ENCODE assay signal across 16 cellular contexts in the genomic region with DNA sequence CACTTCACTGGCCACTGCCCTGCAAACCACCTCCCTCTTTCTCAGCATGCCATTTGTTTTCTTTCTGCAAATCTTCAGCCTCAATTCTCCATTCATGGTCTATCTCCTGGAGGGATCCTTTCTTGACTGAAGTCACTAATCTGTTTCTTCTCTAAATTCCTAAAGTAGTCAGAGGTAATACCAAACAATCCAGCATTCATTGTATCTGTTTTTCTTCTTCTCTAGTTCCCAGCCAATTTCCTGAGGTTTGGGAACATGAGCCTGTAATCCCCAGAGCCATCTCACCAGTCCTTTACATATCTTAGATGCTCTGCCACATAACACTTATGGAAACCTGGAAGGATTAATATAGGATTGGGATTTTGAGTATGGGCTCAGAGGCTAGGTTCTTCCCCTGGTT.
DNase-seq lines count a peak whose midpoint lies in the region; ATAC-seq and TF ChIP-seq lines count a peak whose summit lies in the region.
"Had no signal": no experiment of that assay in that cellular context is flagged by ENCODE, and none has a peak within 500 bp of the region (broad histone marks: within the 10 kb centered on the region; RNA-seq: fewer than 3 reads in every experiment).

No MANE protein-coding gene starts in this region.

- peak overlapping the region; percentile 88 for H3K4me3 Mint-ChIP-seq in activated CD8-positive, alpha-beta memory T cell treated with anti-CD3 and anti-CD28 coated beads, Interleukin-2, amount 10 ng/mL, durations not matched to agents 7 days and 5 days
- H3K4me3 Mint-ChIP-seq in activated CD4-positive, alpha-beta memory T cell treated with anti-CD3 and anti-CD28 coated beads for 36 hours, result peak overlapping the region; percentile 95

- intact Hi-C loops in activated CD4-positive, alpha-beta memory T cell treated with anti-CD3 and anti-CD28 coated beads for 36 hours (cut with micrococcal nuclease), result loop anchor here (1.0 to 5.0 kb wide), 4 partner anchors 10 to 355 kb away; a partner anchor contains a TSS
- intact Hi-C loops in stomach (cut with DNase I; ENCODE audit: low total_unique reads), result no loop called here

- DNase-seq in activated CD8-positive, alpha-beta memory T cell treated with anti-CD3 and anti-CD28 coated beads, Interleukin-2, amount 10 ng/mL, durations not matched to agents 7 days and 5 days, result no peak
- DNase-seq in activated CD8-positive, alpha-beta memory T cell treated with anti-CD3 and anti-CD28 coated beads for 24 hours, result no peak
- no peak for DNase-seq in activated CD4-positive, alpha-beta memory T cell treated with anti-CD3 and anti-CD28 coated beads for 36 hours
- DNase-seq in epithelial cell of prostate (ENCODE audit: low read depth, low spot score), result no peak
- no peak for DNase-seq in stomach
- DNase-seq in inferior parietal cortex (ENCODE audit: extremely low spot score), result no peak
- no peak for DNase-seq in NCI-H1105 treated with DMSO at 0.1 percent for 48 hours (lab: John Stamatoyannopoulos, UW)
- DNase-seq: anterior cingulate cortex; dermis blood vessel endothelial cell; left ventricle myocardium inferior; NCI-H2029; NCI-H82; right cardiac atrium; stimulated activated naive CD4-positive, alpha-beta T cell had no signal

- H3K36me3 ChIP-seq in stomach, result peaks cover 0 to 15% (median 4%) of the 10 kb centered on the region in 4 donors
- H3K36me3 ChIP-seq: left ventricle myocardium inferior had no signal

- no peaks in the 10 kb centered on the region for H3K27me3 Mint-ChIP-seq in activated CD8-positive, alpha-beta memory T cell treated with anti-CD3 and anti-CD28 coated beads, Interleukin-2, amount 10 ng/mL, durations not matched to agents 7 days and 5 days
- no peaks in the 10 kb centered on the region for H3K27me3 Mint-ChIP-seq in activated CD4-positive, alpha-beta memory T cell treated with anti-CD3 and anti-CD28 coated beads for 36 hours

- no peaks in the 10 kb centered on the region for H3K9me3 ChIP-seq in stomach
- H3K9me3 ChIP-seq: left ventricle myocardium inferior had no signal

- peaks cover 73% of the 10 kb centered on the region for H3K4me1 Mint-ChIP-seq in activated CD8-positive, alpha-beta memory T cell treated with anti-CD3 and anti-CD28 coated beads, Interleukin-2, amount 10 ng/mL, durations not matched to agents 7 days and 5 days
- peaks cover 79% of the 10 kb centered on the region for H3K4me1 Mint-ChIP-seq in activated CD4-positive, alpha-beta memory T cell treated with anti-CD3 and anti-CD28 coated beads for 36 hours (ENCODE audit: low read depth)

- H3K27ac ChIP-seq in epithelial cell of prostate (peak overlapping the region; percentile 28), stomach (peak overlapping the region in 3 of 5 donors; percentile 33 to 56 (median 39))
- H3K27ac ChIP-seq: left ventricle myocardium inferior, RWPE1 had no signal

- CTCF ChIA-PET in activated CD8-positive, alpha-beta memory T cell treated with anti-CD3 and anti-CD28 coated beads, Interleukin-2, amount 10 ng/mL, durations not matched to agents 7 days and 5 days (lab: Charles Lee), result interaction anchor here (0.8 to 3.1 kb wide), 6 partner anchors 19 to 144 kb away, joined by 3 to 9 read pairs (median 4); no protein-coding TSS in a partner anchor
- CTCF ChIA-PET in activated CD4-positive, alpha-beta memory T cell treated with anti-CD3 and anti-CD28 coated beads for 36 hours (lab: Charles Lee), result interaction anchor here (1.5 to 2.4 kb wide), 2 partner anchors 10 to 28 kb away, joined by 6 to 10 read pairs; no protein-coding TSS in a partner anchor

- H3K36me3 Mint-ChIP-seq in activated CD8-positive, alpha-beta memory T cell treated with anti-CD3 and anti-CD28 coated beads, Interleukin-2, amount 10 ng/mL, durations not matched to agents 7 days and 5 days, result peaks cover 36% of the 10 kb centered on the region
- H3K36me3 Mint-ChIP-seq in activated CD4-positive, alpha-beta memory T cell treated with anti-CD3 and anti-CD28 coated beads for 36 hours, result peaks cover 48% of the 10 kb centered on the region

- no peaks in the 10 kb centered on the region for H3K9me3 Mint-ChIP-seq in activated CD8-positive, alpha-beta memory T cell treated with anti-CD3 and anti-CD28 coated beads, Interleukin-2, amount 10 ng/mL, durations not matched to agents 7 days and 5 days (ENCODE audit: low read depth)
- no peaks in the 10 kb centered on the region for H3K9me3 Mint-ChIP-seq in activated CD4-positive, alpha-beta memory T cell treated with anti-CD3 and anti-CD28 coated beads for 36 hours

- H3K27me3 ChIP-seq in stomach, result no peaks in the 10 kb centered on the region

- POLR2A ChIA-PET in activated CD4-positive, alpha-beta memory T cell treated with anti-CD3 and anti-CD28 coated beads for 36 hours (lab: Charles Lee), result interaction anchor here (1.0 to 5.0 kb wide), 6 partner anchors 9 to 46 kb away, joined by 3 to 26 read pairs (median 14); no protein-coding TSS in a partner anchor

- TF ChIP-seq CTCF in stomach (IDR thresholded peaks at IDR 0.05), result no peak

- ATAC-seq in activated CD8-positive, alpha-beta memory T cell treated with anti-CD3 and anti-CD28 coated beads, Interleukin-2, amount 10 ng/mL, durations not matched to agents 7 days and 5 days, result no peak
- ATAC-seq in HG02852 (IDR thresholded peaks at IDR 0.05; ENCODE audit: unreplicated experiment), result no peak
- ATAC-seq: right cardiac atrium had no signal

- H3K4me1 ChIP-seq in stomach, result peaks cover 18 to 50% (median 37%) of the 10 kb centered on the region in 4 donors

- peak overlapping the region; percentile 96 for H3K27ac Mint-ChIP-seq in activated CD8-positive, alpha-beta memory T cell treated with anti-CD3 and anti-CD28 coated beads, Interleukin-2, amount 10 ng/mL, durations not matched to agents 7 days and 5 days
- H3K27ac Mint-ChIP-seq in activated CD4-positive, alpha-beta memory T cell treated with anti-CD3 and anti-CD28 coated beads for 36 hours, result peak overlapping the region; percentile 98

- no peak for TF ChIP-seq POLR2A in stomach (IDR thresholded peaks at IDR 0.05)

- no peak overlapping the region for H3K4me3 ChIP-seq in stomach
- H3K4me3 ChIP-seq: left ventricle myocardium inferior had no signal

- TF ChIP-seq EP300 in stomach (IDR thresholded peaks at IDR 0.05), result no peak
